In genomic region chr1:154767315-154768240, GRCh38 we compare ENCODE assay signal across 12 cellular contexts.
DNase-seq lines count a peak whose midpoint lies in the region; ATAC-seq, FAIRE-seq and TF ChIP-seq lines count a peak whose summit lies in the region.
"Had no signal": no experiment of that assay in that cellular context is flagged by ENCODE, and none has a peak within 500 bp of the region (broad histone marks: within the 10 kb centered on the region; RNA-seq: fewer than 3 reads in every experiment).

No MANE protein-coding gene starts in this region.

- no peak overlapping the region for H3K27ac ChIP-seq in endothelial cell of umbilical vein (ENCODE audit: insufficient read depth, low read depth, low read length)
- H3K27ac ChIP-seq: RWPE1 had no signal

- DNase-seq in CD14-positive monocyte (ENCODE audit: low spot score): peak; percentile 30
- DNase-seq in NCI-H345 treated with DMSO at 0.1 percent for 48 hours (lab: John Stamatoyannopoulos, UW; ENCODE audit: unreplicated experiment): peak; percentile 66
- peak; percentile 71 for DNase-seq in endothelial cell of umbilical vein (ENCODE audit: low read depth, low spot score)
- peak; percentile 53 for DNase-seq in midbrain (lab: John Stamatoyannopoulos, UW)
- no peak for DNase-seq in putamen (ENCODE audit: low spot score)
- DNase-seq in HK-2 (ENCODE audit: unreplicated experiment): no peak
- DNase-seq: effector CD4-positive, alpha-beta T cell had no signal

- H2AFZ ChIP-seq in endothelial cell of umbilical vein (ENCODE audit: low read depth, low read length): no peak overlapping the region

- peaks cover 2% of the 10 kb centered on the region for H3K4me1 ChIP-seq in endothelial cell of umbilical vein (ENCODE audit: control insufficient read depth, extremely low read depth, insufficient read depth, low read length)
- H3K4me1 ChIP-seq: Caco-2 had no signal

- H3K9me3 ChIP-seq in endothelial cell of umbilical vein (replicated peaks; ENCODE audit: control insufficient read depth, insufficient read depth, low read length): no peaks in the 10 kb centered on the region
- H3K9me3 ChIP-seq: Caco-2 had no signal

- H3K9me1 ChIP-seq in endothelial cell of umbilical vein (replicated peaks; ENCODE audit: control insufficient read depth, extremely low read depth, insufficient read depth, low read length): no peaks in the 10 kb centered on the region

- CTCF ChIA-PET in endothelial cell of umbilical vein (lab: Charles Lee): interaction anchor here (0.6 to 7.1 kb wide), 6 partner anchors 7 to 169 kb away, joined by 3 to 50 read pairs (median 5); partner anchors contain the start of genes KCNN3 and PMVK

- ATAC-seq in HG03280 (IDR thresholded peaks at IDR 0.05; ENCODE audit: unreplicated experiment): no peak
- ATAC-seq in HG03460 (IDR thresholded peaks at IDR 0.05; ENCODE audit: unreplicated experiment): no peak

- no peak overlapping the region for H3K4me3 ChIP-seq in endothelial cell of umbilical vein (replicated peaks in 1 of 3; ENCODE audit: insufficient read depth in 1 of 3, low read depth in 1 of 3, low read length in 3 of 3)
- H3K4me3 ChIP-seq: lung had no signal

- H3K27me3 Mint-ChIP-seq in CD14-positive monocyte (ENCODE audit: low read depth in 3 of 3): peaks cover 17 to 28% (median 17%) of the 10 kb centered on the region in 3 donors

- no peaks in the 10 kb centered on the region for H3K4me1 Mint-ChIP-seq in CD14-positive monocyte

- no peaks in the 10 kb centered on the region for H3K79me2 ChIP-seq in endothelial cell of umbilical vein (ENCODE audit: control insufficient read depth, insufficient read depth, low read length)

- H4K20me1 ChIP-seq in endothelial cell of umbilical vein (replicated peaks; ENCODE audit: control insufficient read depth, extremely low read depth, insufficient read depth, low read length): no peaks in the 10 kb centered on the region

- H3K36me3 ChIP-seq in endothelial cell of umbilical vein (ENCODE audit: control insufficient read depth in 2 of 2, extremely low read depth in 1 of 2, insufficient read depth in 2 of 2, low read length in 2 of 2): no peaks in the 10 kb centered on the region

- FAIRE-seq in endothelial cell of umbilical vein (lab: Jason Lieb, UNC): no peak

- intact Hi-C loops in CD14-positive monocyte (cut with micrococcal nuclease): loop anchor here in 1 of 2 donors (10.0 kb wide), 1 partner anchor 117 kb away; no protein-coding TSS in a partner anchor
- intact Hi-C loops in endothelial cell of umbilical vein (cut with micrococcal nuclease): no loop called here

- no peaks in the 10 kb centered on the region for H3K9me3 Mint-ChIP-seq in CD14-positive monocyte

- H3K4me3 Mint-ChIP-seq in CD14-positive monocyte: no peak overlapping the region

- no peak overlapping the region for H3K4me2 ChIP-seq in endothelial cell of umbilical vein (ENCODE audit: insufficient read depth, low read length)

- no peak overlapping the region for H3K9ac ChIP-seq in endothelial cell of umbilical vein (replicated peaks; ENCODE audit: extremely low read depth, insufficient read depth, low read length)

- POLR2A ChIA-PET in endothelial cell of umbilical vein (lab: Charles Lee): no interaction called here

- TF ChIP-seq POLR2A in endothelial cell of umbilical vein (IDR thresholded peaks at IDR 0.05; ENCODE audit: low read depth, low read length): no peak

- TF ChIP-seq CTCF in CD14-positive monocyte (IDR thresholded peaks at IDR 0.05) (no peak), endothelial cell of umbilical vein (IDR thresholded peaks at IDR 0.05; ENCODE audit: extremely low read depth in 1 of 2, insufficient read depth in 1 of 2, low read depth in 1 of 2, low read length in 2 of 2) (no peak)

- dilution Hi-C loops in endothelial cell of umbilical vein (cut with MboI; ENCODE audit: extremely low pct_ligation_motif_present, low sequenced_read_pairs): no loop called here

- H3K27me3 ChIP-seq in endothelial cell of umbilical vein (ENCODE audit: control insufficient read depth in 2 of 2, insufficient read depth in 2 of 2, low read length in 2 of 2): peaks cover 9 to 25% of the 10 kb centered on the region in 2 experiments

- no peak overlapping the region for H3K27ac Mint-ChIP-seq in CD14-positive monocyte

- H3K36me3 Mint-ChIP-seq in CD14-positive monocyte: no peaks in the 10 kb centered on the region

- BruUV-seq in endothelial cell of umbilical vein (replicated peaks; lab: Mats Ljungman, UMichigan): no TSS peak

TF ChIP-seq in endothelial cell of umbilical vein, 7 proteins besides CTCF, POLR2A, EP300 and RAD21:
- TF ChIP-seq GATA2 (IDR thresholded peaks at IDR 0.05; ENCODE audit: insufficient read depth, insufficient read length, low read depth, low read length) (no peak), JUN (IDR thresholded peaks at IDR 0.05; ENCODE audit: borderline replicate concordance, insufficient read depth, insufficient read length, low read depth) (no peak), EZH2 (IDR thresholded peaks at IDR 0.05; ENCODE audit: borderline replicate concordance, low read depth, low read length, severe bottlenecking) (no peak), POLR2AphosphoS5 (IDR thresholded peaks at IDR 0.05; ENCODE audit: insufficient read depth, low read depth, low read length) (no peak), MYC (IDR thresholded peaks at IDR 0.05; ENCODE audit: low read depth, low read length) (no peak), FOS (IDR thresholded peaks at IDR 0.05; ENCODE audit: borderline replicate concordance, insufficient read depth, low read length) (no peak)
- TF ChIP-seq, protein P1, sequence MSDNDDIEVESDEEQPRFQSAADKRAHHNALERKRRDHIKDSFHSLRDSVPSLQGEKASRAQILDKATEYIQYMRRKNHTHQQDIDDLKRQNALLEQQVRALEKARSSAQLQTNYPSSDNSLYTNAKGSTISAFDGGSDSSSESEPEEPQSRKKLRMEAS (IDR thresholded peaks at IDR 0.05; ENCODE audit: insufficient read depth, insufficient read length): no peak

Comparison
In these comparisons a context has a peak if more than half of its experiments do, and no peak if none do; other contexts are left out.
1. DNase-seq: peak in CD14-positive monocyte (single experiment), NCI-H345 treated with DMSO at 0.1 percent for 48 hours (single experiment), endothelial cell of umbilical vein (single experiment) and midbrain (single experiment); none in putamen (single experiment) and HK-2 (single experiment).